ENCODE assay signal across 1 cellular context in genomic region chr17:42274273-42274542, GRCh38.
TF ChIP-seq lines count a peak whose summit lies in the region.

No MANE protein-coding gene starts in this region.

TF ChIP-seq in K562, 482 proteins besides CTCF, POLR2A, EP300 and RAD21:
- TF ChIP-seq FIP1L1 (IDR thresholded peaks at IDR 0.05; ENCODE audit: low read depth, low read length, poor library complexity, severe bottlenecking) (no peak), HMBOX1 (IDR thresholded peaks at IDR 0.05) (0 out of 2 replicates have a peak, but pooled peaks have one; percentile 8), NR2C1 (IDR thresholded peaks at IDR 0.05) (no peak), NR2C1 (tag; IDR thresholded peaks at IDR 0.05) (no peak), ZFX (CRISPR knock-in tag; IDR thresholded peaks at IDR 0.05) (0 out of 2 replicates have a peak, but pooled peaks have one; percentile 6), ZNF384 (IDR thresholded peaks at IDR 0.05; ENCODE audit: low read depth, low read length) (peak; percentile 75), CEBPG (CRISPR knock-in tag; IDR thresholded peaks at IDR 0.05) (no peak), CEBPG (tag; conservative IDR thresholded peaks at IDR 0.05 in 1 of 2, IDR thresholded peaks at IDR 0.05 in 1 of 2) (0 out of 4 replicates have a peak, but pooled peaks of 1 of the 2 experiments have one; percentile 3), ZNF165 (CRISPR knock-in tag; IDR thresholded peaks at IDR 0.05; ENCODE audit: borderline replicate concordance) (no peak)
